ENCODE assay signal across 3 cellular contexts in genomic region chr17:34302626-34303025, GRCh38.
A peak's percentile ranks its signal among the peaks of the same experiment; 100 is the strongest.
TF ChIP-seq lines count a peak whose summit lies in the region.

No MANE protein-coding gene starts in this region.

TF ChIP-seq in IMR-90, 13 proteins besides CTCF, POLR2A, EP300 and RAD21:
- TF ChIP-seq RFX5 (IDR thresholded peaks at IDR 0.05; ENCODE audit: low read depth, low read length) (no peak), NFE2L2 (IDR thresholded peaks at IDR 0.05; ENCODE audit: low read depth, low read length) (no peak), CHD1 (IDR thresholded peaks at IDR 0.05; ENCODE audit: low read depth, low read length) (no peak), MAZ (IDR thresholded peaks at IDR 0.05; ENCODE audit: borderline replicate concordance, low read depth, low read length) (no peak)
- TF ChIP-seq, protein P1, sequence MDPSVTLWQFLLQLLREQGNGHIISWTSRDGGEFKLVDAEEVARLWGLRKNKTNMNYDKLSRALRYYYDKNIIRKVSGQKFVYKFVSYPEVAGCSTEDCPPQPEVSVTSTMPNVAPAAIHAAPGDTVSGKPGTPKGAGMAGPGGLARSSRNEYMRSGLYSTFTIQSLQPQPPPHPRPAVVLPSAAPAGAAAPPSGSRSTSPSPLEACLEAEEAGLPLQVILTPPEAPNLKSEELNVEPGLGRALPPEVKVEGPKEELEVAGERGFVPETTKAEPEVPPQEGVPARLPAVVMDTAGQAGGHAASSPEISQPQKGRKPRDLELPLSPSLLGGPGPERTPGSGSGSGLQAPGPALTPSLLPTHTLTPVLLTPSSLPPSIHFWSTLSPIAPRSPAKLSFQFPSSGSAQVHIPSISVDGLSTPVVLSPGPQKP (IDR thresholded peaks at IDR 0.05; ENCODE audit: borderline replicate concordance, low read depth, low read length) = no peak

TF ChIP-seq in K562, 482 proteins besides CTCF, POLR2A, EP300 and RAD21:
- TF ChIP-seq ZSCAN29 (IDR thresholded peaks at IDR 0.05) (no peak), SPI1 (IDR thresholded peaks at IDR 0.05; ENCODE audit: borderline replicate concordance, low read depth, low read length) (peak; percentile 22; the same call in 1 of the 2 replicates)

TF ChIP-seq in GM23338, 12 proteins besides CTCF, POLR2A, EP300 and RAD21:
- TF ChIP-seq, protein P2, sequence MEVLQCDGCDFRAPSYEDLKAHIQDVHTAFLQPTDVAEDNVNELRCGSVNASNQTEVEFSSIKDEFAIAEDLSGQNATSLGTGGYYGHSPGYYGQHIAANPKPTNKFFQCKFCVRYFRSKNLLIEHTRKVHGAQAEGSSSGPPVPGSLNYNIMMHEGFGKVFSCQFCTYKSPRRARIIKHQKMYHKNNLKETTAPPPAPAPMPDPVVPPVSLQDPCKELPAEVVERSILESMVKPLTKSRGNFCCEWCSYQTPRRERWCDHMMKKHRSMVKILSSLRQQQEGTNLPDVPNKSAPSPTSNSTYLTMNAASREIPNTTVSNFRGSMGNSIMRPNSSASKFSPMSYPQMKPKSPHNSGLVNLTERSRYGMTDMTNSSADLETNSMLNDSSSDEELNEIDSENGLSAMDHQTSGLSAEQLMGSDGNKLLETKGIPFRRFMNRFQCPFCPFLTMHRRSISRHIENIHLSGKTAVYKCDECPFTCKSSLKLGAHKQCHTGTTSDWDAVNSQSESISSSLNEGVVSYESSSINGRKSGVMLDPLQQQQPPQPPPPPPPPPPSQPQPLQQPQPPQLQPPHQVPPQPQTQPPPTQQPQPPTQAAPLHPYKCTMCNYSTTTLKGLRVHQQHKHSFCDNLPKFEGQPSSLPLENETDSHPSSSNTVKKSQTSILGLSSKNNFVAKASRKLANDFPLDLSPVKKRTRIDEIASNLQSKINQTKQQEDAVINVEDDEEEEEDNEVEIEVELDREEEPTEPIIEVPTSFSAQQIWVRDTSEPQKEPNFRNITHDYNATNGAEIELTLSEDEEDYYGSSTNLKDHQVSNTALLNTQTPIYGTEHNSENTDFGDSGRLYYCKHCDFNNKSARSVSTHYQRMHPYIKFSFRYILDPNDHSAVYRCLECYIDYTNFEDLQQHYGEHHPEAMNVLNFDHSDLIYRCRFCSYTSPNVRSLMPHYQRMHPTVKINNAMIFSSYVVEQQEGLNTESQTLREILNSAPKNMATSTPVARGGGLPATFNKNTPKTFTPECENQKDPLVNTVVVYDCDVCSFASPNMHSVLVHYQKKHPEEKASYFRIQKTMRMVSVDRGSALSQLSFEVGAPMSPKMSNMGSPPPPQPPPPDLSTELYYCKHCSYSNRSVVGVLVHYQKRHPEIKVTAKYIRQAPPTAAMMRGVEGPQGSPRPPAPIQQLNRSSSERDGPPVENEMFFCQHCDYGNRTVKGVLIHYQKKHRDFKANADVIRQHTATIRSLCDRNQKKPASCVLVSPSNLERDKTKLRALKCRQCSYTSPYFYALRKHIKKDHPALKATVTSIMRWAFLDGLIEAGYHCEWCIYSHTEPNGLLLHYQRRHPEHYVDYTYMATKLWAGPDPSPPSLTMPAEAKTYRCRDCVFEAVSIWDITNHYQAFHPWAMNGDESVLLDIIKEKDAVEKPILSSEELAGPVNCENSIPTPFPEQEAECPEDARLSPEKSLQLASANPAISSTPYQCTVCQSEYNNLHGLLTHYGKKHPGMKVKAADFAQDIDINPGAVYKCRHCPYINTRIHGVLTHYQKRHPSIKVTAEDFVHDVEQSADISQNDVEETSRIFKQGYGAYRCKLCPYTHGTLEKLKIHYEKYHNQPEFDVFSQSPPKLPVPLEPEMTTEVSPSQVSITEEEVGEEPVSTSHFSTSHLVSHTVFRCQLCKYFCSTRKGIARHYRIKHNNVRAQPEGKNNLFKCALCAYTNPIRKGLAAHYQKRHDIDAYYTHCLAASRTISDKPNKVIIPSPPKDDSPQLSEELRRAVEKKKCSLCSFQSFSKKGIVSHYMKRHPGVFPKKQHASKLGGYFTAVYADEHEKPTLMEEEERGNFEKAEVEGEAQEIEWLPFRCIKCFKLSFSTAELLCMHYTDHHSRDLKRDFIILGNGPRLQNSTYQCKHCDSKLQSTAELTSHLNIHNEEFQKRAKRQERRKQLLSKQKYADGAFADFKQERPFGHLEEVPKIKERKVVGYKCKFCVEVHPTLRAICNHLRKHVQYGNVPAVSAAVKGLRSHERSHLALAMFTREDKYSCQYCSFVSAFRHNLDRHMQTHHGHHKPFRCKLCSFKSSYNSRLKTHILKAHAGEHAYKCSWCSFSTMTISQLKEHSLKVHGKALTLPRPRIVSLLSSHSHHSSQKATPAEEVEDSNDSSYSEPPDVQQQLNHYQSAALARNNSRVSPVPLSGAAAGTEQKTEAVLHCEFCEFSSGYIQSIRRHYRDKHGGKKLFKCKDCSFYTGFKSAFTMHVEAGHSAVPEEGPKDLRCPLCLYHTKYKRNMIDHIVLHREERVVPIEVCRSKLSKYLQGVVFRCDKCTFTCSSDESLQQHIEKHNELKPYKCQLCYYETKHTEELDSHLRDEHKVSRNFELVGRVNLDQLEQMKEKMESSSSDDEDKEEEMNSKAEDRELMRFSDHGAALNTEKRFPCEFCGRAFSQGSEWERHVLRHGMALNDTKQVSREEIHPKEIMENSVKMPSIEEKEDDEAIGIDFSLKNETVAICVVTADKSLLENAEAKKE (CRISPR knock-in tag; IDR thresholded peaks at IDR 0.05) = no peak
- TF ChIP-seq, protein P3, sequence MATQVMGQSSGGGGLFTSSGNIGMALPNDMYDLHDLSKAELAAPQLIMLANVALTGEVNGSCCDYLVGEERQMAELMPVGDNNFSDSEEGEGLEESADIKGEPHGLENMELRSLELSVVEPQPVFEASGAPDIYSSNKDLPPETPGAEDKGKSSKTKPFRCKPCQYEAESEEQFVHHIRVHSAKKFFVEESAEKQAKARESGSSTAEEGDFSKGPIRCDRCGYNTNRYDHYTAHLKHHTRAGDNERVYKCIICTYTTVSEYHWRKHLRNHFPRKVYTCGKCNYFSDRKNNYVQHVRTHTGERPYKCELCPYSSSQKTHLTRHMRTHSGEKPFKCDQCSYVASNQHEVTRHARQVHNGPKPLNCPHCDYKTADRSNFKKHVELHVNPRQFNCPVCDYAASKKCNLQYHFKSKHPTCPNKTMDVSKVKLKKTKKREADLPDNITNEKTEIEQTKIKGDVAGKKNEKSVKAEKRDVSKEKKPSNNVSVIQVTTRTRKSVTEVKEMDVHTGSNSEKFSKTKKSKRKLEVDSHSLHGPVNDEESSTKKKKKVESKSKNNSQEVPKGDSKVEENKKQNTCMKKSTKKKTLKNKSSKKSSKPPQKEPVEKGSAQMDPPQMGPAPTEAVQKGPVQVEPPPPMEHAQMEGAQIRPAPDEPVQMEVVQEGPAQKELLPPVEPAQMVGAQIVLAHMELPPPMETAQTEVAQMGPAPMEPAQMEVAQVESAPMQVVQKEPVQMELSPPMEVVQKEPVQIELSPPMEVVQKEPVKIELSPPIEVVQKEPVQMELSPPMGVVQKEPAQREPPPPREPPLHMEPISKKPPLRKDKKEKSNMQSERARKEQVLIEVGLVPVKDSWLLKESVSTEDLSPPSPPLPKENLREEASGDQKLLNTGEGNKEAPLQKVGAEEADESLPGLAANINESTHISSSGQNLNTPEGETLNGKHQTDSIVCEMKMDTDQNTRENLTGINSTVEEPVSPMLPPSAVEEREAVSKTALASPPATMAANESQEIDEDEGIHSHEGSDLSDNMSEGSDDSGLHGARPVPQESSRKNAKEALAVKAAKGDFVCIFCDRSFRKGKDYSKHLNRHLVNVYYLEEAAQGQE (IDR thresholded peaks at IDR 0.05; ENCODE audit: unreplicated experiment) = no peak
- TF ChIP-seq STAT1 (IDR thresholded peaks at IDR 0.05; ENCODE audit: unreplicated experiment) (no peak), ETS1 (IDR thresholded peaks at IDR 0.05) (no peak), EZH2 (IDR thresholded peaks at IDR 0.05; ENCODE audit: low read depth, unreplicated experiment) (no peak), ZNF331 (CRISPR knock-in tag; IDR thresholded peaks at IDR 0.05; ENCODE audit: low read depth) (no peak), ZNF114 (CRISPR knock-in tag; IDR thresholded peaks at IDR 0.05) (no peak), POLR2AphosphoS5 (IDR thresholded peaks at IDR 0.05; ENCODE audit: low read depth) (no peak)
TF ChIP-seq in GM23338: peak in this region for 0.
